Comparison of ENCODE assay signal across 1 cellular context in the genomic region with DNA sequence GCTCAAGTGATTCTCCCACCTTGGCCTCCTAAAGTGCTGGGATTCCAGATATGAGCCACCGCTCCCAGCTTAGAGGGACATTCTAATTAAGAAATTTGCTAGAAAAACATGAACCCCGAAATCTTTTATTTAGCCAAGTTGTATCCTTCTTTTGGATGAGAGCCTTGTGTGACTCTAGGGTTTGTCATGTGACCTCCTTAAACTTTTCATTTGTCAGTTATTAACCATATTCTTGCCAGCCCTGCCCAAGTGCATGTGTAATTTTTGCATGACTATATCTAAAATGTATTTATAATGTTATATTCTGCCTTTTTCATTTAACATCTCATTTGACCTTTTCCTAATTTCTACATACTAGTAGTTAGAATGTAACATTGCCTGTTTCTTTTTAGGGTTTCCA.
A peak's percentile ranks its signal among the peaks of the same experiment; 100 is the strongest.
TF ChIP-seq lines count a peak whose summit lies in the region.

No MANE protein-coding gene starts in this region.

TF ChIP-seq in K562, 482 proteins besides CTCF, POLR2A, EP300 and RAD21:
- TF ChIP-seq, protein P1, sequence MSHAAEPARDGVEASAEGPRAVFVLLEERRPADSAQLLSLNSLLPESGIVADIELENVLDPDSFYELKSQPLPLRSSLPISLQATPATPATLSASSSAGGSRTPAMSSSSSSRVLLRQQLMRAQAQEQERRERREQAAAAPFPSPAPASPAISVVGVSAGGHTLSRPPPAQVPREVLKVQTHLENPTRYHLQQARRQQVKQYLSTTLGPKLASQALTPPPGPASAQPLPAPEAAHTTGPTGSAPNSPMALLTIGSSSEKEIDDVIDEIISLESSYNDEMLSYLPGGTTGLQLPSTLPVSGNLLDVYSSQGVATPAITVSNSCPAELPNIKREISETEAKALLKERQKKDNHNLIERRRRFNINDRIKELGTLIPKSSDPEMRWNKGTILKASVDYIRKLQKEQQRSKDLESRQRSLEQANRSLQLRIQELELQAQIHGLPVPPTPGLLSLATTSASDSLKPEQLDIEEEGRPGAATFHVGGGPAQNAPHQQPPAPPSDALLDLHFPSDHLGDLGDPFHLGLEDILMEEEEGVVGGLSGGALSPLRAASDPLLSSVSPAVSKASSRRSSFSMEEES (CRISPR knock-in tag; IDR thresholded peaks at IDR 0.05): peak; percentile 82
- no peak for TF ChIP-seq SMARCA5 (IDR thresholded peaks at IDR 0.05)
